Comparison of ENCODE assay signal across 1 cellular context in the genomic region with DNA sequence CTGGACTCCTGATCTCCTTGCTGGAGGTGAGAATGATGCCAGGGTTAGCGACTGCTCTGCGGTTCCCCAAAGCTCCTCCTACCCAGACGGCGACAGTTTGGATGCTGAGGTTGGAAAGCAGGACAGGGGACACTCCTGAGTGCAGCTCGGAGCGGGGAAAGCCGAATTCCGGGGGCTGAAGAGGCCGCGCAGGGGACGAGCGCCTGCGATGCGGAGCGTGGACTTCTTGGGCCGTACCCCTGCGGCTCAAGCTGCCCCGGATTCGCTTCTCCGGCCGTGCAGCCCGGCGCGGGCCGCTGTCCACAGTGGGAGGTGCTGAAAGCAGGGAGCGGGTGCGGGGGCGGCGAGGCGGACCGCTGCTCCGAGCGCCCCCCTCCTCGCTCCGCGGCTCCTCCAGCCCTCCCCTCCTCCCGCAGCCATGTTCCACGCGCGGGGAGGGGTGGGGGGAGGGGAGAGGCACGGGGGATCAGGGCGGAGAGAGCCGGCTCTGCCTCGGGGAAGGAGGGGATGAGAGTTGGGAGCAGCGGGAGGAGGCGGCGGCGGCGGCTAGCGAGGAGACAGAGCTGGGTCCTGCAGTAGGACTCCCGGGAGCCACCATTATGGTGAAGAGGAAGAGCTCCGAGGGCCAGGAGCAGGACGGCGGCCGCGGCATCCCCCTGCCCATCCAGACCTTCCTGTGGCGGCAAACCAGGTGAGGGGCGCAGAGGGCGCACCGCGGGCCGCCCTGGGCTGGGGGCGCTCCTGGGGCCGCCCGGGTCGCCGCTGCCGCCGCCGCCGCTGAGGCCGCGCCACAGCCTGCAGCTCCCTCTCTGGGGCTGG.
TF ChIP-seq lines count a peak whose summit lies in the region.

A gene with protein sequence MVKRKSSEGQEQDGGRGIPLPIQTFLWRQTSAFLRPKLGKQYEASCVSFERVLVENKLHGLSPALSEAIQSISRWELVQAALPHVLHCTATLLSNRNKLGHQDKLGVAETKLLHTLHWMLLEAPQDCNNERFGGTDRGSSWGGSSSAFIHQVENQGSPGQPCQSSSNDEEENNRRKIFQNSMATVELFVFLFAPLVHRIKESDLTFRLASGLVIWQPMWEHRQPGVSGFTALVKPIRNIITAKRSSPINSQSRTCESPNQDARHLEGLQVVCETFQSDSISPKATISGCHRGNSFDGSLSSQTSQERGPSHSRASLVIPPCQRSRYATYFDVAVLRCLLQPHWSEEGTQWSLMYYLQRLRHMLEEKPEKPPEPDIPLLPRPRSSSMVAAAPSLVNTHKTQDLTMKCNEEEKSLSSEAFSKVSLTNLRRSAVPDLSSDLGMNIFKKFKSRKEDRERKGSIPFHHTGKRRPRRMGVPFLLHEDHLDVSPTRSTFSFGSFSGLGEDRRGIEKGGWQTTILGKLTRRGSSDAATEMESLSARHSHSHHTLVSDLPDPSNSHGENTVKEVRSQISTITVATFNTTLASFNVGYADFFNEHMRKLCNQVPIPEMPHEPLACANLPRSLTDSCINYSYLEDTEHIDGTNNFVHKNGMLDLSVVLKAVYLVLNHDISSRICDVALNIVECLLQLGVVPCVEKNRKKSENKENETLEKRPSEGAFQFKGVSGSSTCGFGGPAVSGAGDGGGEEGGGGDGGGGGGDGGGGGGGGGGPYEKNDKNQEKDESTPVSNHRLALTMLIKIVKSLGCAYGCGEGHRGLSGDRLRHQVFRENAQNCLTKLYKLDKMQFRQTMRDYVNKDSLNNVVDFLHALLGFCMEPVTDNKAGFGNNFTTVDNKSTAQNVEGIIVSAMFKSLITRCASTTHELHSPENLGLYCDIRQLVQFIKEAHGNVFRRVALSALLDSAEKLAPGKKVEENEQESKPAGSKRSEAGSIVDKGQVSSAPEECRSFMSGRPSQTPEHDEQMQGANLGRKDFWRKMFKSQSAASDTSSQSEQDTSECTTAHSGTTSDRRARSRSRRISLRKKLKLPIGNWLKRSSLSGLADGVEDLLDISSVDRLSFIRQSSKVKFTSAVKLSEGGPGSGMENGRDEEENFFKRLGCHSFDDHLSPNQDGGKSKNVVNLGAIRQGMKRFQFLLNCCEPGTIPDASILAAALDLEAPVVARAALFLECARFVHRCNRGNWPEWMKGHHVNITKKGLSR (N-terminal part only) (plus strand): TSS at position 359 of the 819 bp plus-strand sequence. CDS start 241 bp downstream, at position 600.

TF ChIP-seq in HepG2, 621 proteins besides CTCF, POLR2A, EP300 and RAD21 (continued from another document and continues in another):
- TF ChIP-seq, protein P1, sequence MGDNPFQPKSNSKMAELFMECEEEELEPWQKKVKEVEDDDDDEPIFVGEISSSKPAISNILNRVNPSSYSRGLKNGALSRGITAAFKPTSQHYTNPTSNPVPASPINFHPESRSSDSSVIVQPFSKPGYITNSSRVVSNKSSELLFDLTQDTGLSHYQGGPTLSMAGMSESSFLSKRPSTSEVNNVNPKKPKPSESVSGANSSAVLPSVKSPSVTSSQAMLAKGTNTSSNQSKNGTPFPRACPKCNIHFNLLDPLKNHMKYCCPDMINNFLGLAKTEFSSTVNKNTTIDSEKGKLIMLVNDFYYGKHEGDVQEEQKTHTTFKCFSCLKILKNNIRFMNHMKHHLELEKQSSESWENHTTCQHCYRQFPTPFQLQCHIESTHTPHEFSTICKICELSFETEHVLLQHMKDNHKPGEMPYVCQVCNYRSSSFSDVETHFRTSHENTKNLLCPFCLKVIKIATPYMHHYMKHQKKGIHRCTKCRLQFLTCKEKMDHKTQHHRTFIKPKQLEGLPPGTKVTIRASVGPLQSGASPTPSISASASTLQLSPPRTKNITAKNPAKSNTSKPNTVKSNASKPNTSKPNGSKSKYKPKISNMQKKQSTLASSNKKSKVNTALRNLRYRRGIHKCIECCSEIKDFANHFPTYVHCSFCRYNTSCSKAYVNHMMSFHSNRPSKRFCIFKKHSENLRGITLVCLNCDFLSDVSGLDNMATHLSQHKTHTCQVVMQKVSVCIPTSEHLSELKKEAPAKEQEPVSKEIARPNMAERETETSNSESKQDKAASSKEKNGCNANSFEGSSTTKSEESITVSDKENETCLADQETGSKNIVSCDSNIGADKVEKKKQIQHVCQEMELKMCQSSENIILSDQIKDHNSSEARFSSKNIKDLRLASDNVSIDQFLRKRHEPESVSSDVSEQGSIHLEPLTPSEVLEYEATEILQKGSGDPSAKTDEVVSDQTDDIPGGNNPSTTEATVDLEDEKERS (CRISPR knock-in tag; IDR thresholded peaks at IDR 0.05), result peak; percentile 73; the same call in 1 of the 2 replicates
- peak; percentile 84; the same call in 1 of the 2 replicates for TF ChIP-seq KLF12 (CRISPR knock-in tag; IDR thresholded peaks at IDR 0.05; ENCODE audit: borderline replicate concordance)
- TF ChIP-seq, protein P2, sequence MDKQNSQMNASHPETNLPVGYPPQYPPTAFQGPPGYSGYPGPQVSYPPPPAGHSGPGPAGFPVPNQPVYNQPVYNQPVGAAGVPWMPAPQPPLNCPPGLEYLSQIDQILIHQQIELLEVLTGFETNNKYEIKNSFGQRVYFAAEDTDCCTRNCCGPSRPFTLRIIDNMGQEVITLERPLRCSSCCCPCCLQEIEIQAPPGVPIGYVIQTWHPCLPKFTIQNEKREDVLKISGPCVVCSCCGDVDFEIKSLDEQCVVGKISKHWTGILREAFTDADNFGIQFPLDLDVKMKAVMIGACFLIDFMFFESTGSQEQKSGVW (CRISPR knock-in tag; IDR thresholded peaks at IDR 0.05; ENCODE audit: borderline replicate concordance), result no peak
- peak; percentile 89; the same call in 1 of the 2 replicates for TF ChIP-seq ZNF136 (CRISPR knock-in tag; IDR thresholded peaks at IDR 0.05; ENCODE audit: low read depth)
- no peak for TF ChIP-seq BRD4 (CRISPR knock-in tag; IDR thresholded peaks at IDR 0.05)
- 0 out of 2 replicates have a peak, but pooled peaks have one; percentile 75 for TF ChIP-seq ATRX (CRISPR knock-in tag; IDR thresholded peaks at IDR 0.05; ENCODE audit: borderline replicate concordance)
- TF ChIP-seq ZNF33A (CRISPR knock-in tag; IDR thresholded peaks at IDR 0.05; ENCODE audit: borderline replicate concordance), result no peak
- TF ChIP-seq CCDC6 (CRISPR knock-in tag; IDR thresholded peaks at IDR 0.05), result peak; percentile 99
- TF ChIP-seq NRL (CRISPR knock-in tag; IDR thresholded peaks at IDR 0.05; ENCODE audit: borderline replicate concordance), result peak; percentile 93
- peak; percentile 96 for TF ChIP-seq ZNF766 (CRISPR knock-in tag; IDR thresholded peaks at IDR 0.05; ENCODE audit: borderline replicate concordance)
- TF ChIP-seq HOXA5 (CRISPR knock-in tag; IDR thresholded peaks at IDR 0.05), result peak; percentile 98
- peak; percentile 98; the same call in 1 of the 2 replicates for TF ChIP-seq AHR (CRISPR knock-in tag; IDR thresholded peaks at IDR 0.05)
- TF ChIP-seq FLYWCH1 (CRISPR knock-in tag; IDR thresholded peaks at IDR 0.05), result no peak
- TF ChIP-seq, protein P3, sequence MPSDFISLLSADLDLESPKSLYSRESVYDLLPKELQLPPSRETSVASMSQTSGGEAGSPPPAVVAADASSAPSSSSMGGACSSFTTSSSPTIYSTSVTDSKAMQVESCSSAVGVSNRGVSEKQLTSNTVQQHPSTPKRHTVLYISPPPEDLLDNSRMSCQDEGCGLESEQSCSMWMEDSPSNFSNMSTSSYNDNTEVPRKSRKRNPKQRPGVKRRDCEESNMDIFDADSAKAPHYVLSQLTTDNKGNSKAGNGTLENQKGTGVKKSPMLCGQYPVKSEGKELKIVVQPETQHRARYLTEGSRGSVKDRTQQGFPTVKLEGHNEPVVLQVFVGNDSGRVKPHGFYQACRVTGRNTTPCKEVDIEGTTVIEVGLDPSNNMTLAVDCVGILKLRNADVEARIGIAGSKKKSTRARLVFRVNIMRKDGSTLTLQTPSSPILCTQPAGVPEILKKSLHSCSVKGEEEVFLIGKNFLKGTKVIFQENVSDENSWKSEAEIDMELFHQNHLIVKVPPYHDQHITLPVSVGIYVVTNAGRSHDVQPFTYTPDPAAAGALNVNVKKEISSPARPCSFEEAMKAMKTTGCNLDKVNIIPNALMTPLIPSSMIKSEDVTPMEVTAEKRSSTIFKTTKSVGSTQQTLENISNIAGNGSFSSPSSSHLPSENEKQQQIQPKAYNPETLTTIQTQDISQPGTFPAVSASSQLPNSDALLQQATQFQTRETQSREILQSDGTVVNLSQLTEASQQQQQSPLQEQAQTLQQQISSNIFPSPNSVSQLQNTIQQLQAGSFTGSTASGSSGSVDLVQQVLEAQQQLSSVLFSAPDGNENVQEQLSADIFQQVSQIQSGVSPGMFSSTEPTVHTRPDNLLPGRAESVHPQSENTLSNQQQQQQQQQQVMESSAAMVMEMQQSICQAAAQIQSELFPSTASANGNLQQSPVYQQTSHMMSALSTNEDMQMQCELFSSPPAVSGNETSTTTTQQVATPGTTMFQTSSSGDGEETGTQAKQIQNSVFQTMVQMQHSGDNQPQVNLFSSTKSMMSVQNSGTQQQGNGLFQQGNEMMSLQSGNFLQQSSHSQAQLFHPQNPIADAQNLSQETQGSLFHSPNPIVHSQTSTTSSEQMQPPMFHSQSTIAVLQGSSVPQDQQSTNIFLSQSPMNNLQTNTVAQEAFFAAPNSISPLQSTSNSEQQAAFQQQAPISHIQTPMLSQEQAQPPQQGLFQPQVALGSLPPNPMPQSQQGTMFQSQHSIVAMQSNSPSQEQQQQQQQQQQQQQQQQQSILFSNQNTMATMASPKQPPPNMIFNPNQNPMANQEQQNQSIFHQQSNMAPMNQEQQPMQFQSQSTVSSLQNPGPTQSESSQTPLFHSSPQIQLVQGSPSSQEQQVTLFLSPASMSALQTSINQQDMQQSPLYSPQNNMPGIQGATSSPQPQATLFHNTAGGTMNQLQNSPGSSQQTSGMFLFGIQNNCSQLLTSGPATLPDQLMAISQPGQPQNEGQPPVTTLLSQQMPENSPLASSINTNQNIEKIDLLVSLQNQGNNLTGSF (CRISPR knock-in tag; IDR thresholded peaks at IDR 0.05), result peak; percentile 94
- peak; percentile 52 for TF ChIP-seq ZNF788 (CRISPR knock-in tag; IDR thresholded peaks at IDR 0.05; ENCODE audit: borderline replicate concordance)
- peak; percentile 88; the same call in 1 of the 2 replicates for TF ChIP-seq ZNF614 (CRISPR knock-in tag; IDR thresholded peaks at IDR 0.05; ENCODE audit: borderline replicate concordance)
- TF ChIP-seq NFRKB (IDR thresholded peaks at IDR 0.05), result no peak
- no peak for TF ChIP-seq CEBPB (IDR thresholded peaks at IDR 0.05; ENCODE audit: borderline replicate concordance, low read depth, low read length)
- TF ChIP-seq ZFAT (CRISPR knock-in tag; conservative IDR thresholded peaks at IDR 0.05), result no peak
- TF ChIP-seq SATB2 (CRISPR knock-in tag; IDR thresholded peaks at IDR 0.05), result peak; percentile 98
- peak; percentile 91 for TF ChIP-seq CBX5 (CRISPR knock-in tag; IDR thresholded peaks at IDR 0.05; ENCODE audit: borderline replicate concordance)
- TF ChIP-seq, protein P4, sequence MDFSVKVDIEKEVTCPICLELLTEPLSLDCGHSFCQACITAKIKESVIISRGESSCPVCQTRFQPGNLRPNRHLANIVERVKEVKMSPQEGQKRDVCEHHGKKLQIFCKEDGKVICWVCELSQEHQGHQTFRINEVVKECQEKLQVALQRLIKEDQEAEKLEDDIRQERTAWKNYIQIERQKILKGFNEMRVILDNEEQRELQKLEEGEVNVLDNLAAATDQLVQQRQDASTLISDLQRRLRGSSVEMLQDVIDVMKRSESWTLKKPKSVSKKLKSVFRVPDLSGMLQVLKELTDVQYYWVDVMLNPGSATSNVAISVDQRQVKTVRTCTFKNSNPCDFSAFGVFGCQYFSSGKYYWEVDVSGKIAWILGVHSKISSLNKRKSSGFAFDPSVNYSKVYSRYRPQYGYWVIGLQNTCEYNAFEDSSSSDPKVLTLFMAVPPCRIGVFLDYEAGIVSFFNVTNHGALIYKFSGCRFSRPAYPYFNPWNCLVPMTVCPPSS (IDR thresholded peaks at IDR 0.05), result no peak
- peak; percentile 67 for TF ChIP-seq FOXO1 (CRISPR knock-in tag; IDR thresholded peaks at IDR 0.05)
- 0 out of 2 replicates have a peak, but pooled peaks have one; percentile 25 for TF ChIP-seq DMAP1 (CRISPR knock-in tag; IDR thresholded peaks at IDR 0.05)
- TF ChIP-seq, protein P5, sequence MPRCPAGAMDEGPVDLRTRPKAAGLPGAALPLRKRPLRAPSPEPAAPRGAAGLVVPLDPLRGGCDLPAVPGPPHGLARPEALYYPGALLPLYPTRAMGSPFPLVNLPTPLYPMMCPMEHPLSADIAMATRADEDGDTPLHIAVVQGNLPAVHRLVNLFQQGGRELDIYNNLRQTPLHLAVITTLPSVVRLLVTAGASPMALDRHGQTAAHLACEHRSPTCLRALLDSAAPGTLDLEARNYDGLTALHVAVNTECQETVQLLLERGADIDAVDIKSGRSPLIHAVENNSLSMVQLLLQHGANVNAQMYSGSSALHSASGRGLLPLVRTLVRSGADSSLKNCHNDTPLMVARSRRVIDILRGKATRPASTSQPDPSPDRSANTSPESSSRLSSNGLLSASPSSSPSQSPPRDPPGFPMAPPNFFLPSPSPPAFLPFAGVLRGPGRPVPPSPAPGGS (CRISPR knock-in tag; IDR thresholded peaks at IDR 0.05), result peak; percentile 99
- TF ChIP-seq HNF4G (IDR thresholded peaks at IDR 0.05; ENCODE audit: borderline replicate concordance, low read depth, low read length), result no peak
- TF ChIP-seq HNF4G (CRISPR knock-in tag; IDR thresholded peaks at IDR 0.05; ENCODE audit: borderline replicate concordance, low read depth), result no peak
- TF ChIP-seq, protein P6, sequence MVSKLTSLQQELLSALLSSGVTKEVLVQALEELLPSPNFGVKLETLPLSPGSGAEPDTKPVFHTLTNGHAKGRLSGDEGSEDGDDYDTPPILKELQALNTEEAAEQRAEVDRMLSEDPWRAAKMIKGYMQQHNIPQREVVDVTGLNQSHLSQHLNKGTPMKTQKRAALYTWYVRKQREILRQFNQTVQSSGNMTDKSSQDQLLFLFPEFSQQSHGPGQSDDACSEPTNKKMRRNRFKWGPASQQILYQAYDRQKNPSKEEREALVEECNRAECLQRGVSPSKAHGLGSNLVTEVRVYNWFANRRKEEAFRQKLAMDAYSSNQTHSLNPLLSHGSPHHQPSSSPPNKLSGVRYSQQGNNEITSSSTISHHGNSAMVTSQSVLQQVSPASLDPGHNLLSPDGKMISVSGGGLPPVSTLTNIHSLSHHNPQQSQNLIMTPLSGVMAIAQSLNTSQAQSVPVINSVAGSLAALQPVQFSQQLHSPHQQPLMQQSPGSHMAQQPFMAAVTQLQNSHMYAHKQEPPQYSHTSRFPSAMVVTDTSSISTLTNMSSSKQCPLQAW (CRISPR knock-in tag; IDR thresholded peaks at IDR 0.05), result peak; percentile 64; the same call in 1 of the 2 replicates
- peak; percentile 85; the same call in 1 of the 2 replicates for TF ChIP-seq ZNF75D (CRISPR knock-in tag; IDR thresholded peaks at IDR 0.05; ENCODE audit: borderline replicate concordance)
- TF ChIP-seq KDM5B (CRISPR knock-in tag; IDR thresholded peaks at IDR 0.05; ENCODE audit: borderline replicate concordance), result peak; percentile 96
- TF ChIP-seq, protein P7, sequence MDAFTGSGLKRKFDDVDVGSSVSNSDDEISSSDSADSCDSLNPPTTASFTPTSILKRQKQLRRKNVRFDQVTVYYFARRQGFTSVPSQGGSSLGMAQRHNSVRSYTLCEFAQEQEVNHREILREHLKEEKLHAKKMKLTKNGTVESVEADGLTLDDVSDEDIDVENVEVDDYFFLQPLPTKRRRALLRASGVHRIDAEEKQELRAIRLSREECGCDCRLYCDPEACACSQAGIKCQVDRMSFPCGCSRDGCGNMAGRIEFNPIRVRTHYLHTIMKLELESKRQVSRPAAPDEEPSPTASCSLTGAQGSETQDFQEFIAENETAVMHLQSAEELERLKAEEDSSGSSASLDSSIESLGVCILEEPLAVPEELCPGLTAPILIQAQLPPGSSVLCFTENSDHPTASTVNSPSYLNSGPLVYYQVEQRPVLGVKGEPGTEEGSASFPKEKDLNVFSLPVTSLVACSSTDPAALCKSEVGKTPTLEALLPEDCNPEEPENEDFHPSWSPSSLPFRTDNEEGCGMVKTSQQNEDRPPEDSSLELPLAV (CRISPR knock-in tag; conservative IDR thresholded peaks at IDR 0.05; ENCODE audit: low read depth), result peak; percentile 78; the same call in 1 of the 2 replicates
